ENCODE assay signal across 8 cellular contexts in the genomic region with DNA sequence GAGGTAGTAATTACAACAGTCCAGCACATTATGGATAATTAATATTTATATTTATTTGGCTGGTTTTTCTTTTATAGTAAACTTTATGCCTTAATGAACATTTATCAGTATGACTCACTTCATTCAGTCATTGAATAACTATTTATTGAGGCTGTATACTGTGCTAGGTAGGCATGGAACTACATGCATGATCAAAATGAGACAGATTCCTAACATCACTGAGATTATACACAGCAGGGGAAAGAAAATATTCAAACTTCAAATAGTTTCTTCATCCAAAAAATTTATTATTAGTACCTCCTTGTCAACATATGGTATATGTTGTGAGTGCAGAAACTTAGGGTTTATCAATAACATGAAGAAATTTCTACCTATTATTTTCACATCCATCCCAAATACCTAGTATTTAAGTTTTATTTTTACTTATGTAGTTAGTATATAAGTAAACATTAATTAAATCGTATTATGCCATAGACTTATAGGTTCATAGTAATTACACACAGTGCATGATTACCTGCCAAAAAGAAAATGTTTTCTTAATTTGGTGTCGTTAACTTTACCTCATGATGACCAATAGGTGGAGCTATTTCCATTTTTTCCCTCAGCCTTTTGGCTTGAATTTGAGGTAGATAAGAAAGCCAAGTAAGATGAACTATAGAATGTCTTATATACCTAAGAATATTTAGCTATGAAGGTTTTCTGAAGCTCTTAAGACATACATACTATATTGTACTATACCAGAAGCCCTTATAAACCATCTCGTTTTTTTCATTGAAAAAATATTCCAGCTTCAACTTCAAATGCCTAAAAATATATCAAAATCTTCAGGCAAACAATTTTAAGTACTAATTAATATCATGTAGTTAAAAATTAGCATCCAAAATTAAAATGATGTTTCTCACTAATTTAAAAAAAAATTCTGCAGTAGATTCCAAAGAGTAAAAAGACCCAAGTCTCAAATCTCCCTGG. TPM values are rescaled to one million over a fixed set of nuclear protein-coding genes. Genes with fewer than 3 reads are reported as not detected.
DNase-seq lines count a peak whose midpoint lies in the region; ATAC-seq, FAIRE-seq and TF ChIP-seq lines count a peak whose summit lies in the region.

No MANE protein-coding gene starts in this region.

- H3K9me3 Mint-ChIP-seq in activated CD4-positive, alpha-beta T cell treated with anti-CD3 and anti-CD28 coated beads, Interleukin-2, amount 10 ng/mL, durations not matched to agents 7 days and 5 days: no peaks in the 10 kb centered on the region

- H3K36me3 ChIP-seq in WERI-Rb-1 (no peaks in the 10 kb centered on the region), heart right ventricle (peaks cover 0 to 31% (median 0%) of the 10 kb centered on the region in 9 donors), small intestine (ENCODE audit: control insufficient read depth in 2 of 2, insufficient read depth in 2 of 2, low read length in 2 of 2) (no peaks in the 10 kb centered on the region)

- H3K9me3 ChIP-seq in WERI-Rb-1 (ENCODE audit: severe bottlenecking) (no peaks in the 10 kb centered on the region), heart right ventricle (no peaks in the 10 kb centered on the region), small intestine (ENCODE audit: control insufficient read depth, low read depth) (no peaks in the 10 kb centered on the region)

- intact Hi-C loops in heart right ventricle (cut with DNase I): loop anchor here in 7 of 10 donors (1.0 to 5.0 kb wide), 6 partner anchors 50 to 230 kb away; no protein-coding TSS in a partner anchor

- peak; percentile 22 for DNase-seq in activated CD4-positive, alpha-beta T cell treated with anti-CD3 and anti-CD28 coated beads, Interleukin-2, amount 10 ng/mL, durations not matched to agents 7 days and 5 days
- no peak for DNase-seq in activated CD4-positive, alpha-beta T cell treated with anti-CD3 and anti-CD28 coated beads for 1 hour
- DNase-seq in NCI-H1930 (lab: John Stamatoyannopoulos, UW): peak; percentile 51 to 68
- no peak for DNase-seq in WERI-Rb-1
- DNase-seq in heart right ventricle: no peak
- peak; percentile 68 for DNase-seq in small intestine
- no peak for DNase-seq in ureter (ENCODE audit: low spot score)

- 19 to 21% methylated on average over 3 of the region's 3 CpGs for WGBS in heart right ventricle, 2 donors
- 2 to 8% (median 3%) methylated on average over 3 of the region's 3 CpGs for WGBS in small intestine, 3 donors

- TF ChIP-seq CTCF in WERI-Rb-1 (IDR thresholded peaks at IDR 0.05; ENCODE audit: low read depth, low read length): peak; percentile 28
- peak; percentile 60 to 86 (median 76) for TF ChIP-seq CTCF in heart right ventricle (IDR thresholded peaks at IDR 0.05)

- peak; percentile 94 for FAIRE-seq in small intestine (lab: Jason Lieb, UNC)

- peaks cover 5% of the 10 kb centered on the region for H3K4me1 Mint-ChIP-seq in activated CD4-positive, alpha-beta T cell treated with anti-CD3 and anti-CD28 coated beads, Interleukin-2, amount 10 ng/mL, durations not matched to agents 7 days and 5 days

- no peak overlapping the region for H3K4me3 Mint-ChIP-seq in activated CD4-positive, alpha-beta T cell treated with anti-CD3 and anti-CD28 coated beads, Interleukin-2, amount 10 ng/mL, durations not matched to agents 7 days and 5 days

- no peak overlapping the region for H3K27ac Mint-ChIP-seq in activated CD4-positive, alpha-beta T cell treated with anti-CD3 and anti-CD28 coated beads, Interleukin-2, amount 10 ng/mL, durations not matched to agents 7 days and 5 days

- no peak overlapping the region for H3K4me3 ChIP-seq in WERI-Rb-1 (ENCODE audit: low read depth, low read length)
- H3K4me3 ChIP-seq in heart right ventricle: no peak overlapping the region
- H3K4me3 ChIP-seq in small intestine (ENCODE audit: low read depth in 1 of 2, low read length in 2 of 2): no peak overlapping the region

- CTCF ChIA-PET in activated CD4-positive, alpha-beta T cell treated with anti-CD3 and anti-CD28 coated beads, Interleukin-2, amount 10 ng/mL, durations not matched to agents 7 days and 5 days (lab: Charles Lee): interaction anchor here (1.1 kb wide), 1 partner anchor 226 kb away, joined by 4 read pairs; no protein-coding TSS in a partner anchor

- H3K27me3 Mint-ChIP-seq in activated CD4-positive, alpha-beta T cell treated with anti-CD3 and anti-CD28 coated beads, Interleukin-2, amount 10 ng/mL, durations not matched to agents 7 days and 5 days: no peaks in the 10 kb centered on the region

- H3K4me1 ChIP-seq in heart right ventricle: peaks cover 0 to 32% (median 24%) of the 10 kb centered on the region in 9 donors
- no peaks in the 10 kb centered on the region for H3K4me1 ChIP-seq in small intestine (ENCODE audit: control insufficient read depth in 2 of 2, insufficient read depth in 1 of 2, low read depth in 1 of 2, low read length in 1 of 2)

- H3K27ac ChIP-seq in WERI-Rb-1: no peak overlapping the region
- H3K27ac ChIP-seq in heart right ventricle: no peak overlapping the region
- no peak overlapping the region for H3K27ac ChIP-seq in small intestine (ENCODE audit: low read depth in 1 of 2, low read length in 1 of 2)

- POLR2A ChIA-PET in activated CD4-positive, alpha-beta T cell treated with anti-CD3 and anti-CD28 coated beads, Interleukin-2, amount 10 ng/mL, durations not matched to agents 7 days and 5 days (lab: Charles Lee): no interaction called here

- no peaks in the 10 kb centered on the region for H3K36me3 Mint-ChIP-seq in activated CD4-positive, alpha-beta T cell treated with anti-CD3 and anti-CD28 coated beads, Interleukin-2, amount 10 ng/mL, durations not matched to agents 7 days and 5 days (ENCODE audit: low read depth)

- no peaks in the 10 kb centered on the region for H3K27me3 ChIP-seq in WERI-Rb-1 (ENCODE audit: insufficient read depth, low read depth, severe bottlenecking)
- H3K27me3 ChIP-seq in heart right ventricle: no peaks in the 10 kb centered on the region
- no peaks in the 10 kb centered on the region for H3K27me3 ChIP-seq in small intestine (ENCODE audit: control insufficient read depth in 2 of 2, insufficient read depth in 2 of 2, low read length in 2 of 2)

- ATAC-seq in HG02759 (IDR thresholded peaks at IDR 0.05; ENCODE audit: unreplicated experiment) (peak; percentile 65), heart right ventricle (peak in 7 of 8 donors; percentile 20 to 59 (median 39))

RNA-seq across cellular contexts. Expression of a gene that starts 12.5 kb away (rescaled TPM):
- total RNA-seq in activated CD4-positive, alpha-beta T cell treated with anti-CD3 and anti-CD28 coated beads, Interleukin-2, amount 10 ng/mL, durations not matched to agents 7 days and 5 days: 10 to 100 TPM; 69.7 to 70.2 TPM
- total RNA-seq in heart right ventricle (10 to 100 TPM; 42.6 to 68.0 (median 55.9) TPM), ureter (125 TPM)
- polyA plus RNA-seq in heart right ventricle (10 to 100 TPM; 28.7 to 32.7 TPM), small intestine (10 to 100 TPM; 13.0 to 33.1 (median 13.2) TPM)

RNA-seq across cellular contexts. Expression of a gene that starts 53.5 kb away (rescaled TPM):
- 100 to 1,000 TPM; 397 to 403 TPM for total RNA-seq in activated CD4-positive, alpha-beta T cell treated with anti-CD3 and anti-CD28 coated beads, Interleukin-2, amount 10 ng/mL, durations not matched to agents 7 days and 5 days
- 1,000 to 10,000 TPM in 7 of 10 donors, 100 to 1,000 TPM in 3; 789 to 1,205 (median 1,111) TPM for total RNA-seq in heart right ventricle
- polyA plus RNA-seq in heart right ventricle: 100 to 1,000 TPM; 661 to 741 TPM
- 1,000 to 10,000 TPM in 2 of 3 donors, 100 to 1,000 TPM in 1; 712 to 1,298 (median 1,108) TPM for polyA plus RNA-seq in small intestine
- 353 TPM for total RNA-seq in ureter

Comparison
In these comparisons a context has a peak if more than half of its experiments do, and no peak if none do; other contexts are left out.
1. DNase-seq: peak in activated CD4-positive, alpha-beta T cell treated with anti-CD3 and anti-CD28 coated beads, Interleukin-2, amount 10 ng/mL, durations not matched to agents 7 days and 5 days (single experiment), NCI-H1930 (2 of 2) and small intestine (single experiment); none in activated CD4-positive, alpha-beta T cell treated with anti-CD3 and anti-CD28 coated beads for 1 hour (single experiment), WERI-Rb-1 (single experiment), heart right ventricle (0 of 2) and ureter (single experiment).